Comparison of ENCODE assay signal across 29 cellular contexts in the genomic region with DNA sequence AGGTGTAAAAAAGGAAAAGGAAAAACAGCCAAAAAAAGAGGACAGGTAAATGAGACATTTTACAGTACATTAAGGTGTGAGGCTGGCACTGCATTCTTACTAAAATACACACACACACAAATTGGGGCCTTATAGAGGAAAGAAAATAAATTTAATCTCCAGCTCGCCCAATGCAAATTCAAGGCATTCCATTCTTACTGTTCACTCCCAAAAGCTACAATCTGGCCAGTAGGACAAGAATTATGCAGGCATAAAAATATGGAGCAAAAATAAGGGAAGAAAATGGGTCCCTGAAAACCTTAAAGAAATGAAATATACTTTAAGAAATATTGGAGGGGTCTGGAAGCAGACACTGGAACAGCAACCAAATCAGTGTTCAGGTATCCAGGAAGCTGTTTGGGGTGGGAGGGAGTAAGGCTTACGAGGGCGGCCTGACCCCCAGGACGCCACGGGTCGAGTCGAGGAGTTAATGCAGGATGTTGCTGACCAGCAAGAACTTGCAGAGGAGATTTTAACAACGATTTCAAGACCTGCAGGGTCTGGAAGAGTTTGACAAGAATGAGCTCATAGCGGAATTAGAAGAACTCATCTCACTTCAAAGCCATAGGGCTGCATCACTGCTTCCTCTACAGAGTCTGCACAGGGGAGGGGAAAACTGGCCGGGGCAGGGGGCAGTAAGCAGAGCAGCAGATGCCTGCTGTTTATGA.
DNase-seq lines count a peak whose midpoint lies in the region; ATAC-seq, FAIRE-seq and TF ChIP-seq lines count a peak whose summit lies in the region.
"Had no signal": no experiment of that assay in that cellular context is flagged by ENCODE, and none has a peak within 500 bp of the region (broad histone marks: within the 10 kb centered on the region; RNA-seq: fewer than 3 reads in every experiment).

No MANE protein-coding gene starts in this region.

- H3K27me3 Mint-ChIP-seq in astrocyte (ENCODE audit: low read depth, unreplicated experiment) (no peaks in the 10 kb centered on the region), T-helper 17 cell (peaks cover 8% of the 10 kb centered on the region)
- H3K27me3 Mint-ChIP-seq: activated naive CD8-positive, alpha-beta T cell had no signal

- H2AFZ ChIP-seq in GM23248 (no peak overlapping the region), astrocyte (ENCODE audit: low read depth, low read length) (no peak overlapping the region), smooth muscle cell (ENCODE audit: low read depth) (no peak overlapping the region)

- H3K36me3 Mint-ChIP-seq in astrocyte (ENCODE audit: low read depth, unreplicated experiment) (no peaks in the 10 kb centered on the region), T-helper 17 cell (ENCODE audit: low read depth) (peaks cover 2% of the 10 kb centered on the region)
- H3K36me3 Mint-ChIP-seq: activated naive CD8-positive, alpha-beta T cell; CD4-positive, CD25-positive, alpha-beta regulatory T cell; naive thymus-derived CD8-positive, alpha-beta T cell had no signal

- H3K4me2 ChIP-seq in GM23248 (ENCODE audit: unreplicated experiment) (peak overlapping the region; percentile 13), astrocyte (ENCODE audit: low read length) (peak overlapping the region; percentile 59), smooth muscle cell (peak overlapping the region; percentile 54)
- H3K4me2 ChIP-seq: KMS-11 had no signal

- H3K9ac ChIP-seq in GM23248 (no peak overlapping the region), astrocyte (ENCODE audit: low read length) (peak overlapping the region; percentile 33), smooth muscle cell (ENCODE audit: low read depth) (no peak overlapping the region)
- H3K9ac ChIP-seq: KMS-11 had no signal

- H3K4me3 ChIP-seq in GM23248 (no peak overlapping the region), astrocyte (ENCODE audit: insufficient read depth, low read depth, low read length) (no peak overlapping the region), smooth muscle cell (no peak overlapping the region)
- H3K4me3 ChIP-seq: esophagus squamous epithelium, gastroesophageal sphincter, GM12878, stomach had no signal

- in situ Hi-C loops in GM23248 (cut with MboI): no loop called here

- H3K36me3 ChIP-seq in GM23248 (ENCODE audit: low read depth) (no peaks in the 10 kb centered on the region), astrocyte (ENCODE audit: insufficient read depth, low read length) (no peaks in the 10 kb centered on the region), smooth muscle cell (ENCODE audit: low read depth) (no peaks in the 10 kb centered on the region)
- H3K36me3 ChIP-seq: esophagus squamous epithelium, gastroesophageal sphincter, stomach had no signal

- H3K4me3 Mint-ChIP-seq in astrocyte (ENCODE audit: unreplicated experiment) (no peak overlapping the region), T-helper 17 cell (no peak overlapping the region)
- H3K4me3 Mint-ChIP-seq: activated naive CD8-positive, alpha-beta T cell; CD4-positive, CD25-positive, alpha-beta regulatory T cell; naive thymus-derived CD8-positive, alpha-beta T cell; T-helper 1 cell treated with Interleukin-12 subunit alpha and Interleukin-12 subunit beta and Interleukin-4 antibody, amounts not matched to agents 30 μg/mL and 1 μg/mL, for 36 hours had no signal

- H3F3A ChIP-seq in GM23248 (ENCODE audit: insufficient read depth) (peaks cover 32% of the 10 kb centered on the region), smooth muscle cell (ENCODE audit: low read depth) (no peaks in the 10 kb centered on the region)

- peaks cover 39% of the 10 kb centered on the region for H3K4me1 ChIP-seq in GM23248 (ENCODE audit: insufficient read depth)
- peaks cover 23% of the 10 kb centered on the region for H3K4me1 ChIP-seq in astrocyte (ENCODE audit: insufficient read depth, low read length)
- H3K4me1 ChIP-seq in smooth muscle cell (ENCODE audit: low read depth): no peaks in the 10 kb centered on the region

- no peaks in the 10 kb centered on the region for H3K9me3 Mint-ChIP-seq in astrocyte (ENCODE audit: unreplicated experiment)
- H3K9me3 Mint-ChIP-seq: CD4-positive, CD25-positive, alpha-beta regulatory T cell; naive thymus-derived CD8-positive, alpha-beta T cell; T-helper 1 cell treated with Interleukin-12 subunit alpha and Interleukin-12 subunit beta and Interleukin-4 antibody, amounts not matched to agents 30 μg/mL and 1 μg/mL, for 36 hours had no signal

- no peaks in the 10 kb centered on the region for H4K20me1 ChIP-seq in GM23248 (ENCODE audit: insufficient read depth)
- no peaks in the 10 kb centered on the region for H4K20me1 ChIP-seq in astrocyte (ENCODE audit: insufficient read depth, low read length)
- no peaks in the 10 kb centered on the region for H4K20me1 ChIP-seq in smooth muscle cell (ENCODE audit: low read depth)

- H3K27ac ChIP-seq in GM23248: peak overlapping the region; percentile 10; the same call in 1 of the 2 replicates
- H3K27ac ChIP-seq in astrocyte (ENCODE audit: low read depth, low read length): peak overlapping the region; percentile 79
- no peak overlapping the region for H3K27ac ChIP-seq in smooth muscle cell (ENCODE audit: low read depth)
- H3K27ac ChIP-seq: esophagus squamous epithelium, gastroesophageal sphincter, KMS-11, stomach had no signal

- no peak for FAIRE-seq in astrocyte (lab: Jason Lieb, UNC)
- FAIRE-seq: colon, GM12878, islet of Langerhans, small intestine had no signal

- TF ChIP-seq CTCF in astrocyte (IDR thresholded peaks at IDR 0.05; ENCODE audit: insufficient read depth, low read depth, low read length): no peak
- TF ChIP-seq CTCF in smooth muscle cell (IDR thresholded peaks at IDR 0.05; ENCODE audit: borderline replicate concordance, insufficient read depth, poor library complexity, severe bottlenecking): no peak

- 63% methylated on average over 10 of the region's 10 CpGs for WGBS in GM23248 (ENCODE audit: low coverage in 1 of 2, low lambda C conversion rate in 2 of 2, missing lambda C conversion rate in 2 of 2), 2 experiments
- 41% methylated on average over 10 of the region's 10 CpGs for WGBS in smooth muscle cell (ENCODE audit: low lambda C conversion rate)

- no peaks in the 10 kb centered on the region for H3K9me2 ChIP-seq in GM23248 (ENCODE audit: insufficient read depth)

- H3K79me2 ChIP-seq in GM23248 (ENCODE audit: insufficient read depth): no peaks in the 10 kb centered on the region
- no peaks in the 10 kb centered on the region for H3K79me2 ChIP-seq in astrocyte (ENCODE audit: insufficient read depth, low read length)
- H3K79me2 ChIP-seq in smooth muscle cell (ENCODE audit: low read depth): no peaks in the 10 kb centered on the region

- DNase-seq in GM23248 (peak; percentile 49), astrocyte (ENCODE audit: low read depth) (peak; percentile 40), iris pigment epithelial cell (ENCODE audit: low read depth) (peak; percentile 36), smooth muscle cell (lab: John Stamatoyannopoulos, UW; ENCODE audit: unreplicated experiment) (no peak), T-helper 17 cell (no peak), Ammon's horn (ENCODE audit: low spot score) (no peak)
- DNase-seq: activated CD4-positive, CD25-positive, alpha-beta regulatory T cell treated with anti-CD3 and anti-CD28 coated beads, Interleukin-2, amount 50 U/mL, for 72 hours; activated T-cell treated with anti-CD3 and anti-CD28 coated beads for 4 hours; CD4-positive, CD25-positive, alpha-beta regulatory T cell; effector memory CD4-positive, alpha-beta T cell; esophagus squamous epithelium; GOT3; midbrain; naive thymus-derived CD8-positive, alpha-beta T cell; NCI-H1417 treated with DMSO at 0.1 percent for 48 hours; NCI-H2081 treated with DMSO at 0.1 percent for 48 hours; NCI-H446; occipital lobe; small intestine; stimulated activated CD4-positive, alpha-beta T cell treated with anti-CD3 and anti-CD28 coated beads, Interleukin-2, amount 100 ng/mL, for 24 hours; stomach had no signal

- H3K27ac Mint-ChIP-seq in astrocyte (ENCODE audit: unreplicated experiment) (peak overlapping the region; percentile 64), T-helper 17 cell (no peak overlapping the region)
- H3K27ac Mint-ChIP-seq: activated naive CD8-positive, alpha-beta T cell; CD4-positive, CD25-positive, alpha-beta regulatory T cell; naive thymus-derived CD8-positive, alpha-beta T cell; T-helper 1 cell treated with Interleukin-12 subunit alpha and Interleukin-12 subunit beta and Interleukin-4 antibody, amounts not matched to agents 30 μg/mL and 1 μg/mL, for 36 hours had no signal

- H3K9me3 ChIP-seq in GM23248 (ENCODE audit: low read depth) (no peaks in the 10 kb centered on the region), astrocyte (ENCODE audit: insufficient read depth, low read depth, low read length) (no peaks in the 10 kb centered on the region), smooth muscle cell (replicated peaks; ENCODE audit: low read depth) (no peaks in the 10 kb centered on the region), T-helper 17 cell (ENCODE audit: control insufficient read depth, low read length, poor library complexity, severe bottlenecking) (no peaks in the 10 kb centered on the region)
- H3K9me3 ChIP-seq: esophagus squamous epithelium, gastroesophageal sphincter, stomach had no signal

- no peaks in the 10 kb centered on the region for H3K27me3 ChIP-seq in GM23248 (replicated peaks; ENCODE audit: insufficient read depth)
- H3K27me3 ChIP-seq in astrocyte (ENCODE audit: insufficient read depth, low read length): no peaks in the 10 kb centered on the region
- no peaks in the 10 kb centered on the region for H3K27me3 ChIP-seq in smooth muscle cell (ENCODE audit: low read depth)
- H3K27me3 ChIP-seq: esophagus squamous epithelium, gastroesophageal sphincter, stomach had no signal

- H3K4me1 Mint-ChIP-seq in astrocyte (ENCODE audit: low read depth, unreplicated experiment): peaks cover 28% of the 10 kb centered on the region
- peaks cover 5% of the 10 kb centered on the region for H3K4me1 Mint-ChIP-seq in T-helper 17 cell
- H3K4me1 Mint-ChIP-seq: CD4-positive, CD25-positive, alpha-beta regulatory T cell had no signal

- ATAC-seq in GM19452 (IDR thresholded peaks at IDR 0.05; ENCODE audit: unreplicated experiment) (no peak), T-helper 17 cell (no peak)
- ATAC-seq: gastroesophageal sphincter; GM12878; naive thymus-derived CD8-positive, alpha-beta T cell had no signal

Comparison
In these comparisons a context has a peak if more than half of its experiments do, and no peak if none do; other contexts are left out.
1. DNase-seq: peak in GM23248 (single experiment), astrocyte (single experiment) and iris pigment epithelial cell (single experiment); none in smooth muscle cell (single experiment), T-helper 17 cell (0 of 3) and Ammon's horn (single experiment).
2. Peak in every context shown above with its lines, with median percentiles within 50 percentile points of each other: H3K4me2 ChIP-seq.